In the genomic region with DNA sequence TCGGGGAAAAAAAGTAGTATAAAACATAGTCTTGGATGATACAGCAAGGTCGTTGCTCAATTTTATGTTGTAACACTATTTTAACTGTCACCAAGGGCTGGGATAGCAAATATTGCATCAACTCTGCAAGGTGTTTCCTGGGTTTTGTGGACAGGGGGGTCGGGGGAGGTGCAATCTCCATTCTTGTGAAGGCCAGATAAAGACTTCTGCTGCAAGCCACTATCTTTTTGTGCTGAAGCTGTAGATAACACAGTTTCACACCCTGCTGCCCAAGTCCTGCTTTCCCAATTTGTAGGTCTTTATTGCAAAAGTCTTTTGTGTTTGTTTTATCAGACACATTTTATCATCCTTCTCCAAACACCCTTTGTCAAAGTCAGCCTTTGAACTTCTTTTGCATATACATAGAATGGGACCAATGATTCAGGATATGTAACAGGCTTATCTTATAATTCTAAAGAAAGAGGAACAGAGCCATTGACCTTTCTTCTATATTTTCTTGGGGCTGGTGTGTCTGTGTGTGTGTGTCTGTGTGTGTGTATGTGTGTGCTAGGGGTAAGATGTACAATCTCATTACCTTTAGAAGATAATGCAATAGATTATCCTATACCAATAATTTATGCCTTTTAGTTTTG, we compare ENCODE assay signal across 1 cellular context.
A peak's percentile ranks its signal among the peaks of the same experiment; 100 is the strongest.
TF ChIP-seq lines count a peak whose summit lies in the region.

No MANE protein-coding gene starts in this region.

TF ChIP-seq in K562, 482 proteins besides CTCF, POLR2A, EP300 and RAD21 (continued from another document and continues in another):
- TF ChIP-seq, protein P1, sequence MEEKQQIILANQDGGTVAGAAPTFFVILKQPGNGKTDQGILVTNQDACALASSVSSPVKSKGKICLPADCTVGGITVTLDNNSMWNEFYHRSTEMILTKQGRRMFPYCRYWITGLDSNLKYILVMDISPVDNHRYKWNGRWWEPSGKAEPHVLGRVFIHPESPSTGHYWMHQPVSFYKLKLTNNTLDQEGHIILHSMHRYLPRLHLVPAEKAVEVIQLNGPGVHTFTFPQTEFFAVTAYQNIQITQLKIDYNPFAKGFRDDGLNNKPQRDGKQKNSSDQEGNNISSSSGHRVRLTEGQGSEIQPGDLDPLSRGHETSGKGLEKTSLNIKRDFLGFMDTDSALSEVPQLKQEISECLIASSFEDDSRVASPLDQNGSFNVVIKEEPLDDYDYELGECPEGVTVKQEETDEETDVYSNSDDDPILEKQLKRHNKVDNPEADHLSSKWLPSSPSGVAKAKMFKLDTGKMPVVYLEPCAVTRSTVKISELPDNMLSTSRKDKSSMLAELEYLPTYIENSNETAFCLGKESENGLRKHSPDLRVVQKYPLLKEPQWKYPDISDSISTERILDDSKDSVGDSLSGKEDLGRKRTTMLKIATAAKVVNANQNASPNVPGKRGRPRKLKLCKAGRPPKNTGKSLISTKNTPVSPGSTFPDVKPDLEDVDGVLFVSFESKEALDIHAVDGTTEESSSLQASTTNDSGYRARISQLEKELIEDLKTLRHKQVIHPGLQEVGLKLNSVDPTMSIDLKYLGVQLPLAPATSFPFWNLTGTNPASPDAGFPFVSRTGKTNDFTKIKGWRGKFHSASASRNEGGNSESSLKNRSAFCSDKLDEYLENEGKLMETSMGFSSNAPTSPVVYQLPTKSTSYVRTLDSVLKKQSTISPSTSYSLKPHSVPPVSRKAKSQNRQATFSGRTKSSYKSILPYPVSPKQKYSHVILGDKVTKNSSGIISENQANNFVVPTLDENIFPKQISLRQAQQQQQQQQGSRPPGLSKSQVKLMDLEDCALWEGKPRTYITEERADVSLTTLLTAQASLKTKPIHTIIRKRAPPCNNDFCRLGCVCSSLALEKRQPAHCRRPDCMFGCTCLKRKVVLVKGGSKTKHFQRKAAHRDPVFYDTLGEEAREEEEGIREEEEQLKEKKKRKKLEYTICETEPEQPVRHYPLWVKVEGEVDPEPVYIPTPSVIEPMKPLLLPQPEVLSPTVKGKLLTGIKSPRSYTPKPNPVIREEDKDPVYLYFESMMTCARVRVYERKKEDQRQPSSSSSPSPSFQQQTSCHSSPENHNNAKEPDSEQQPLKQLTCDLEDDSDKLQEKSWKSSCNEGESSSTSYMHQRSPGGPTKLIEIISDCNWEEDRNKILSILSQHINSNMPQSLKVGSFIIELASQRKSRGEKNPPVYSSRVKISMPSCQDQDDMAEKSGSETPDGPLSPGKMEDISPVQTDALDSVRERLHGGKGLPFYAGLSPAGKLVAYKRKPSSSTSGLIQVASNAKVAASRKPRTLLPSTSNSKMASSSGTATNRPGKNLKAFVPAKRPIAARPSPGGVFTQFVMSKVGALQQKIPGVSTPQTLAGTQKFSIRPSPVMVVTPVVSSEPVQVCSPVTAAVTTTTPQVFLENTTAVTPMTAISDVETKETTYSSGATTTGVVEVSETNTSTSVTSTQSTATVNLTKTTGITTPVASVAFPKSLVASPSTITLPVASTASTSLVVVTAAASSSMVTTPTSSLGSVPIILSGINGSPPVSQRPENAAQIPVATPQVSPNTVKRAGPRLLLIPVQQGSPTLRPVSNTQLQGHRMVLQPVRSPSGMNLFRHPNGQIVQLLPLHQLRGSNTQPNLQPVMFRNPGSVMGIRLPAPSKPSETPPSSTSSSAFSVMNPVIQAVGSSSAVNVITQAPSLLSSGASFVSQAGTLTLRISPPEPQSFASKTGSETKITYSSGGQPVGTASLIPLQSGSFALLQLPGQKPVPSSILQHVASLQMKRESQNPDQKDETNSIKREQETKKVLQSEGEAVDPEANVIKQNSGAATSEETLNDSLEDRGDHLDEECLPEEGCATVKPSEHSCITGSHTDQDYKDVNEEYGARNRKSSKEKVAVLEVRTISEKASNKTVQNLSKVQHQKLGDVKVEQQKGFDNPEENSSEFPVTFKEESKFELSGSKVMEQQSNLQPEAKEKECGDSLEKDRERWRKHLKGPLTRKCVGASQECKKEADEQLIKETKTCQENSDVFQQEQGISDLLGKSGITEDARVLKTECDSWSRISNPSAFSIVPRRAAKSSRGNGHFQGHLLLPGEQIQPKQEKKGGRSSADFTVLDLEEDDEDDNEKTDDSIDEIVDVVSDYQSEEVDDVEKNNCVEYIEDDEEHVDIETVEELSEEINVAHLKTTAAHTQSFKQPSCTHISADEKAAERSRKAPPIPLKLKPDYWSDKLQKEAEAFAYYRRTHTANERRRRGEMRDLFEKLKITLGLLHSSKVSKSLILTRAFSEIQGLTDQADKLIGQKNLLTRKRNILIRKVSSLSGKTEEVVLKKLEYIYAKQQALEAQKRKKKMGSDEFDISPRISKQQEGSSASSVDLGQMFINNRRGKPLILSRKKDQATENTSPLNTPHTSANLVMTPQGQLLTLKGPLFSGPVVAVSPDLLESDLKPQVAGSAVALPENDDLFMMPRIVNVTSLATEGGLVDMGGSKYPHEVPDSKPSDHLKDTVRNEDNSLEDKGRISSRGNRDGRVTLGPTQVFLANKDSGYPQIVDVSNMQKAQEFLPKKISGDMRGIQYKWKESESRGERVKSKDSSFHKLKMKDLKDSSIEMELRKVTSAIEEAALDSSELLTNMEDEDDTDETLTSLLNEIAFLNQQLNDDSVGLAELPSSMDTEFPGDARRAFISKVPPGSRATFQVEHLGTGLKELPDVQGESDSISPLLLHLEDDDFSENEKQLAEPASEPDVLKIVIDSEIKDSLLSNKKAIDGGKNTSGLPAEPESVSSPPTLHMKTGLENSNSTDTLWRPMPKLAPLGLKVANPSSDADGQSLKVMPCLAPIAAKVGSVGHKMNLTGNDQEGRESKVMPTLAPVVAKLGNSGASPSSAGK (IDR thresholded peaks at IDR 0.05), result peak; percentile 18; the same call in 1 of the 2 replicates
- TF ChIP-seq, protein P2, sequence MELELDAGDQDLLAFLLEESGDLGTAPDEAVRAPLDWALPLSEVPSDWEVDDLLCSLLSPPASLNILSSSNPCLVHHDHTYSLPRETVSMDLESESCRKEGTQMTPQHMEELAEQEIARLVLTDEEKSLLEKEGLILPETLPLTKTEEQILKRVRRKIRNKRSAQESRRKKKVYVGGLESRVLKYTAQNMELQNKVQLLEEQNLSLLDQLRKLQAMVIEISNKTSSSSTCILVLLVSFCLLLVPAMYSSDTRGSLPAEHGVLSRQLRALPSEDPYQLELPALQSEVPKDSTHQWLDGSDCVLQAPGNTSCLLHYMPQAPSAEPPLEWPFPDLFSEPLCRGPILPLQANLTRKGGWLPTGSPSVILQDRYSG (tag; conservative IDR thresholded peaks at IDR 0.05; ENCODE audit: low read depth), result peak; percentile 66; the same call in 1 of the 2 replicates
- TF ChIP-seq, protein P3, sequence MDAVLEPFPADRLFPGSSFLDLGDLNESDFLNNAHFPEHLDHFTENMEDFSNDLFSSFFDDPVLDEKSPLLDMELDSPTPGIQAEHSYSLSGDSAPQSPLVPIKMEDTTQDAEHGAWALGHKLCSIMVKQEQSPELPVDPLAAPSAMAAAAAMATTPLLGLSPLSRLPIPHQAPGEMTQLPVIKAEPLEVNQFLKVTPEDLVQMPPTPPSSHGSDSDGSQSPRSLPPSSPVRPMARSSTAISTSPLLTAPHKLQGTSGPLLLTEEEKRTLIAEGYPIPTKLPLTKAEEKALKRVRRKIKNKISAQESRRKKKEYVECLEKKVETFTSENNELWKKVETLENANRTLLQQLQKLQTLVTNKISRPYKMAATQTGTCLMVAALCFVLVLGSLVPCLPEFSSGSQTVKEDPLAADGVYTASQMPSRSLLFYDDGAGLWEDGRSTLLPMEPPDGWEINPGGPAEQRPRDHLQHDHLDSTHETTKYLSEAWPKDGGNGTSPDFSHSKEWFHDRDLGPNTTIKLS (IDR thresholded peaks at IDR 0.05; ENCODE audit: borderline replicate concordance, low read depth), result peak; percentile 79; the same call in 1 of the 2 replicates
- TF ChIP-seq CHCHD3 (CRISPR knock-in tag; IDR thresholded peaks at IDR 0.05), result no peak
- TF ChIP-seq MTA3 (IDR thresholded peaks at IDR 0.05; ENCODE audit: borderline replicate concordance), result peak; percentile 95
- TF ChIP-seq BCOR (IDR thresholded peaks at IDR 0.05), result peak; percentile 90
- no peak for TF ChIP-seq MCM3 (IDR thresholded peaks at IDR 0.05)
- peak; percentile 79 for TF ChIP-seq ZNF583 (CRISPR knock-in tag; IDR thresholded peaks at IDR 0.05)
- peak; percentile 67 to 91 for TF ChIP-seq MAZ (CRISPR knock-in tag; conservative IDR thresholded peaks at IDR 0.05 in 1 of 2, IDR thresholded peaks at IDR 0.05 in 1 of 2)
- TF ChIP-seq TAF7 (tag; IDR thresholded peaks at IDR 0.05), result no peak
- peak; percentile 100 for TF ChIP-seq KLF16 (IDR thresholded peaks at IDR 0.05)
- TF ChIP-seq, protein P4, sequence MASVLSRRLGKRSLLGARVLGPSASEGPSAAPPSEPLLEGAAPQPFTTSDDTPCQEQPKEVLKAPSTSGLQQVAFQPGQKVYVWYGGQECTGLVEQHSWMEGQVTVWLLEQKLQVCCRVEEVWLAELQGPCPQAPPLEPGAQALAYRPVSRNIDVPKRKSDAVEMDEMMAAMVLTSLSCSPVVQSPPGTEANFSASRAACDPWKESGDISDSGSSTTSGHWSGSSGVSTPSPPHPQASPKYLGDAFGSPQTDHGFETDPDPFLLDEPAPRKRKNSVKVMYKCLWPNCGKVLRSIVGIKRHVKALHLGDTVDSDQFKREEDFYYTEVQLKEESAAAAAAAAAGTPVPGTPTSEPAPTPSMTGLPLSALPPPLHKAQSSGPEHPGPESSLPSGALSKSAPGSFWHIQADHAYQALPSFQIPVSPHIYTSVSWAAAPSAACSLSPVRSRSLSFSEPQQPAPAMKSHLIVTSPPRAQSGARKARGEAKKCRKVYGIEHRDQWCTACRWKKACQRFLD (CRISPR knock-in tag; IDR thresholded peaks at IDR 0.05), result peak; percentile 98
- peak; percentile 99 for TF ChIP-seq MTA2 (IDR thresholded peaks at IDR 0.05; ENCODE audit: low read depth)
- no peak for TF ChIP-seq TFAM (CRISPR knock-in tag; conservative IDR thresholded peaks at IDR 0.05)
- TF ChIP-seq CSDE1 (IDR thresholded peaks at IDR 0.05), result no peak
- no peak for TF ChIP-seq BRF1 (IDR thresholded peaks at IDR 0.05; ENCODE audit: borderline replicate concordance, extremely low read depth, insufficient read length)
- TF ChIP-seq MYC (IDR thresholded peaks at IDR 0.05; ENCODE audit: low read depth, low read length), result peak; percentile 84
- no peak; the same call in 1 of the 2 replicates for TF ChIP-seq MYC (CRISPR knock-in tag; IDR thresholded peaks at IDR 0.05; ENCODE audit: borderline replicate concordance, low read depth)
- TF ChIP-seq EP400 (IDR thresholded peaks at IDR 0.05), result peak; percentile 92
- TF ChIP-seq ZSCAN29 (IDR thresholded peaks at IDR 0.05), result no peak
- TF ChIP-seq, protein P5, sequence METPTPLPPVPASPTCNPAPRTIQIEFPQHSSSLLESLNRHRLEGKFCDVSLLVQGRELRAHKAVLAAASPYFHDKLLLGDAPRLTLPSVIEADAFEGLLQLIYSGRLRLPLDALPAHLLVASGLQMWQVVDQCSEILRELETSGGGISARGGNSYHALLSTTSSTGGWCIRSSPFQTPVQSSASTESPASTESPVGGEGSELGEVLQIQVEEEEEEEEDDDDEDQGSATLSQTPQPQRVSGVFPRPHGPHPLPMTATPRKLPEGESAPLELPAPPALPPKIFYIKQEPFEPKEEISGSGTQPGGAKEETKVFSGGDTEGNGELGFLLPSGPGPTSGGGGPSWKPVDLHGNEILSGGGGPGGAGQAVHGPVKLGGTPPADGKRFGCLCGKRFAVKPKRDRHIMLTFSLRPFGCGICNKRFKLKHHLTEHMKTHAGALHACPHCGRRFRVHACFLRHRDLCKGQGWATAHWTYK (CRISPR knock-in tag; IDR thresholded peaks at IDR 0.05), result peak; percentile 86
- TF ChIP-seq SAFB2 (IDR thresholded peaks at IDR 0.05; ENCODE audit: borderline replicate concordance, low read depth, low read length, severe bottlenecking), result no peak
- peak; percentile 95 for TF ChIP-seq ZNF197 (CRISPR knock-in tag; IDR thresholded peaks at IDR 0.05; ENCODE audit: low read depth)
- peak; percentile 74 for TF ChIP-seq BHLHE40 (IDR thresholded peaks at IDR 0.05; ENCODE audit: low read length)
- TF ChIP-seq, protein P6, sequence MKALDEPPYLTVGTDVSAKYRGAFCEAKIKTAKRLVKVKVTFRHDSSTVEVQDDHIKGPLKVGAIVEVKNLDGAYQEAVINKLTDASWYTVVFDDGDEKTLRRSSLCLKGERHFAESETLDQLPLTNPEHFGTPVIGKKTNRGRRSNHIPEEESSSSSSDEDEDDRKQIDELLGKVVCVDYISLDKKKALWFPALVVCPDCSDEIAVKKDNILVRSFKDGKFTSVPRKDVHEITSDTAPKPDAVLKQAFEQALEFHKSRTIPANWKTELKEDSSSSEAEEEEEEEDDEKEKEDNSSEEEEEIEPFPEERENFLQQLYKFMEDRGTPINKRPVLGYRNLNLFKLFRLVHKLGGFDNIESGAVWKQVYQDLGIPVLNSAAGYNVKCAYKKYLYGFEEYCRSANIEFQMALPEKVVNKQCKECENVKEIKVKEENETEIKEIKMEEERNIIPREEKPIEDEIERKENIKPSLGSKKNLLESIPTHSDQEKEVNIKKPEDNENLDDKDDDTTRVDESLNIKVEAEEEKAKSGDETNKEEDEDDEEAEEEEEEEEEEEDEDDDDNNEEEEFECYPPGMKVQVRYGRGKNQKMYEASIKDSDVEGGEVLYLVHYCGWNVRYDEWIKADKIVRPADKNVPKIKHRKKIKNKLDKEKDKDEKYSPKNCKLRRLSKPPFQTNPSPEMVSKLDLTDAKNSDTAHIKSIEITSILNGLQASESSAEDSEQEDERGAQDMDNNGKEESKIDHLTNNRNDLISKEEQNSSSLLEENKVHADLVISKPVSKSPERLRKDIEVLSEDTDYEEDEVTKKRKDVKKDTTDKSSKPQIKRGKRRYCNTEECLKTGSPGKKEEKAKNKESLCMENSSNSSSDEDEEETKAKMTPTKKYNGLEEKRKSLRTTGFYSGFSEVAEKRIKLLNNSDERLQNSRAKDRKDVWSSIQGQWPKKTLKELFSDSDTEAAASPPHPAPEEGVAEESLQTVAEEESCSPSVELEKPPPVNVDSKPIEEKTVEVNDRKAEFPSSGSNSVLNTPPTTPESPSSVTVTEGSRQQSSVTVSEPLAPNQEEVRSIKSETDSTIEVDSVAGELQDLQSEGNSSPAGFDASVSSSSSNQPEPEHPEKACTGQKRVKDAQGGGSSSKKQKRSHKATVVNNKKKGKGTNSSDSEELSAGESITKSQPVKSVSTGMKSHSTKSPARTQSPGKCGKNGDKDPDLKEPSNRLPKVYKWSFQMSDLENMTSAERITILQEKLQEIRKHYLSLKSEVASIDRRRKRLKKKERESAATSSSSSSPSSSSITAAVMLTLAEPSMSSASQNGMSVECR (CRISPR knock-in tag; IDR thresholded peaks at IDR 0.05), result no peak
- peak; percentile 80 for TF ChIP-seq POLR2H (tag; IDR thresholded peaks at IDR 0.05; ENCODE audit: low read depth)
- 0 out of 2 replicates have a peak, but pooled peaks have one; percentile 3 for TF ChIP-seq JUNB (CRISPR knock-in tag; conservative IDR thresholded peaks at IDR 0.05)
- TF ChIP-seq CBFB (CRISPR knock-in tag; IDR thresholded peaks at IDR 0.05), result no peak
- no peak for TF ChIP-seq MED1 (CRISPR knock-in tag; IDR thresholded peaks at IDR 0.05; ENCODE audit: borderline replicate concordance)
- TF ChIP-seq NRF1 (conservative IDR thresholded peaks at IDR 0.05 in 1 of 2, IDR thresholded peaks at IDR 0.05 in 1 of 2), result 0 out of 4 replicates have a peak, but pooled peaks of 1 of the 2 experiments have one; percentile 18
- peak; percentile 97 for TF ChIP-seq ZBED1 (IDR thresholded peaks at IDR 0.05)
- peak; percentile 52 for TF ChIP-seq NCOA6 (IDR thresholded peaks at IDR 0.05)
- TF ChIP-seq, protein P7, sequence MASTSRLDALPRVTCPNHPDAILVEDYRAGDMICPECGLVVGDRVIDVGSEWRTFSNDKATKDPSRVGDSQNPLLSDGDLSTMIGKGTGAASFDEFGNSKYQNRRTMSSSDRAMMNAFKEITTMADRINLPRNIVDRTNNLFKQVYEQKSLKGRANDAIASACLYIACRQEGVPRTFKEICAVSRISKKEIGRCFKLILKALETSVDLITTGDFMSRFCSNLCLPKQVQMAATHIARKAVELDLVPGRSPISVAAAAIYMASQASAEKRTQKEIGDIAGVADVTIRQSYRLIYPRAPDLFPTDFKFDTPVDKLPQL (IDR thresholded peaks at IDR 0.05; ENCODE audit: extremely low read depth, insufficient read length), result no peak
- TF ChIP-seq ZZZ3 (IDR thresholded peaks at IDR 0.05), result 0 out of 2 replicates have a peak, but pooled peaks have one; percentile 52
- TF ChIP-seq U2AF1 (optimal IDR thresholded peaks at IDR 0.05; ENCODE audit: low read depth, low read length), result peak; percentile 60
- TF ChIP-seq NEUROD1 (IDR thresholded peaks at IDR 0.05; ENCODE audit: borderline replicate concordance, low read depth, low read length, partially characterized antibody), result peak; percentile 96
